8 cellular contexts compared by ENCODE assay signal in genomic region chr6:110875548-110876169, GRCh38. TPM values are rescaled to one million over a fixed set of nuclear protein-coding genes. Genes with fewer than 3 reads are reported as not detected.
DNase-seq lines count a peak whose midpoint lies in the region; ATAC-seq, FAIRE-seq and TF ChIP-seq lines count a peak whose summit lies in the region.

No MANE protein-coding gene starts in this region.

- peak in 1 of 56 donors; percentile 3 for TF ChIP-seq CTCF in dorsolateral prefrontal cortex (IDR thresholded peaks at IDR 0.05 in 54 of 56, conservative IDR thresholded peaks at IDR 0.05 in 2 of 56; ENCODE audit: low read depth in 1 of 56, partially characterized antibody in 56 of 56)

- H3K4me1 ChIP-seq in BLaER1 treated with 17β-estradiol and CSF1 and Interleukin-3, amounts not matched to agents 10 nM and 100 nM, result peaks cover 41 to 48% (median 46%) of the 10 kb centered on the region in 10 experiments

- H3K36me3 Mint-ChIP-seq in activated CD4-positive, alpha-beta memory T cell treated with anti-CD3 and anti-CD28 coated beads for 36 hours, result peaks cover 12% of the 10 kb centered on the region

- peak; percentile 12 for ATAC-seq in GM21717 (IDR thresholded peaks at IDR 0.05; ENCODE audit: unreplicated experiment)

- H3K27me3 Mint-ChIP-seq in activated CD4-positive, alpha-beta memory T cell treated with anti-CD3 and anti-CD28 coated beads for 36 hours, result no peaks in the 10 kb centered on the region

- H3K9me3 ChIP-seq in BLaER1 treated with 17β-estradiol and CSF1 and Interleukin-3, amounts not matched to agents 10 nM and 100 nM (replicated peaks in 1 of 11), result no peaks in the 10 kb centered on the region

- peak overlapping the region; percentile 87 to 97 (median 95) for H3K27ac ChIP-seq in BLaER1 treated with 17β-estradiol and CSF1 and Interleukin-3, amounts not matched to agents 10 nM and 100 nM
- peak overlapping the region; percentile 72 to 98 (median 92) for H3K27ac ChIP-seq in dorsolateral prefrontal cortex

- H3K9me3 Mint-ChIP-seq in activated CD4-positive, alpha-beta memory T cell treated with anti-CD3 and anti-CD28 coated beads for 36 hours, result no peaks in the 10 kb centered on the region

- CTCF ChIA-PET in activated CD4-positive, alpha-beta memory T cell treated with anti-CD3 and anti-CD28 coated beads for 36 hours (lab: Charles Lee), result interaction anchor here (1.3 to 5.2 kb wide), 4 partner anchors 60 to 608 kb away, joined by 3 to 46 read pairs (median 16); partner anchors contain the start of gene CDK19

- H3K9ac ChIP-seq in BLaER1 treated with 17β-estradiol and CSF1 and Interleukin-3, amounts not matched to agents 10 nM and 100 nM, result peak overlapping the region; percentile 95 to 99 (median 98)

- H3K27me3 ChIP-seq in BLaER1 treated with 17β-estradiol and CSF1 and Interleukin-3, amounts not matched to agents 10 nM and 100 nM, result no peaks in the 10 kb centered on the region
- H3K27me3 ChIP-seq in dorsolateral prefrontal cortex, result no peaks in the 10 kb centered on the region

- FAIRE-seq in RCC 7860 (lab: Jason Lieb, UNC), result no peak

- H3K4me1 Mint-ChIP-seq in activated CD4-positive, alpha-beta memory T cell treated with anti-CD3 and anti-CD28 coated beads for 36 hours (ENCODE audit: low read depth), result peaks cover 41% of the 10 kb centered on the region

- H3K36me3 ChIP-seq in BLaER1 treated with 17β-estradiol and CSF1 and Interleukin-3, amounts not matched to agents 10 nM and 100 nM, result peaks cover 0 to 12% (median 0%) of the 10 kb centered on the region in 11 experiments; a peak in 5 of 22 replicates

- peak overlapping the region; percentile 96 for H3K4me3 Mint-ChIP-seq in activated CD4-positive, alpha-beta memory T cell treated with anti-CD3 and anti-CD28 coated beads for 36 hours

- intact Hi-C loops in activated CD4-positive, alpha-beta memory T cell treated with anti-CD3 and anti-CD28 coated beads for 36 hours (cut with micrococcal nuclease), result loop anchor here (1.0 to 5.0 kb wide), 5 partner anchors 69 to 695 kb away; partner anchors contain the start of genes CDC40 and REV3L
- intact Hi-C loops in dorsolateral prefrontal cortex (cut with DNase I), result loop anchor here (1.0 to 5.0 kb wide), 7 partner anchors 60 to 347 kb away; partner anchors contain the start of genes GTF3C6 (in 2 of the 2) and CDK19 (in 1 of the 2)

- peak overlapping the region; percentile 97 for H3K27ac Mint-ChIP-seq in activated CD4-positive, alpha-beta memory T cell treated with anti-CD3 and anti-CD28 coated beads for 36 hours

- DNase-seq in MV-4-11 (lab: John Stamatoyannopoulos, UW) (peak; percentile 47), dorsolateral prefrontal cortex (peak in 8 of 10 donors; percentile 25 to 69 (median 42)), medulla oblongata (ENCODE audit: extremely low spot score) (peak; percentile 19), RCC 7860 (ENCODE audit: low spot score) (no peak)
- peak; percentile 73 for DNase-seq in activated CD4-positive, alpha-beta memory T cell treated with anti-CD3 and anti-CD28 coated beads for 36 hours
- DNase-seq in stimulated activated CD4-positive, alpha-beta T cell treated with anti-CD3 and anti-CD28 coated beads, TNF-alpha, amount 100 ng/mL, for 48 hours (ENCODE audit: low read depth in 3 of 3), result peak; percentile 30 to 51 (median 44)

- H3K4me3 ChIP-seq in BLaER1 treated with 17β-estradiol and CSF1 and Interleukin-3, amounts not matched to agents 10 nM and 100 nM, result peak overlapping the region; percentile 87 to 100 (median 97)
- H3K4me3 ChIP-seq in dorsolateral prefrontal cortex, result peak overlapping the region; percentile 64 to 99 (median 92)

- peaks cover 54 to 60% (median 58%) of the 10 kb centered on the region in 11 experiments for H4K20me1 ChIP-seq in BLaER1 treated with 17β-estradiol and CSF1 and Interleukin-3, amounts not matched to agents 10 nM and 100 nM

- H3K4me2 ChIP-seq in BLaER1 treated with 17β-estradiol and CSF1 and Interleukin-3, amounts not matched to agents 10 nM and 100 nM, result peak overlapping the region; percentile 85 to 98 (median 93)

- POLR2A ChIA-PET in activated CD4-positive, alpha-beta memory T cell treated with anti-CD3 and anti-CD28 coated beads for 36 hours (lab: Charles Lee), result interaction anchor here (0.8 to 7.7 kb wide), 18 partner anchors 10 to 321 kb away, joined by 3 to 250 read pairs (median 6); partner anchors contain the start of genes CDK19, GTF3C6 and RPF2

RNA-seq across cellular contexts. Expression of gene AMD1, which starts 1.1 kb away (rescaled TPM):
- total RNA-seq in activated CD4-positive, alpha-beta memory T cell treated with anti-CD3 and anti-CD28 coated beads for 36 hours, result 10 to 100 TPM; 79.1 to 84.3 TPM
- total RNA-seq in dorsolateral prefrontal cortex, result 100 to 1,000 TPM in 69 of 120 experiments, 10 to 100 TPM in 51; 51.8 to 156 (median 104) TPM
